Comparison of ENCODE assay signal across 12 cellular contexts in genomic region chr17:18321309-18321708, GRCh38. TPM values are rescaled to one million over a fixed set of nuclear protein-coding genes. Genes with fewer than 3 reads are reported as not detected.
DNase-seq lines count a peak whose midpoint lies in the region; ATAC-seq and TF ChIP-seq lines count a peak whose summit lies in the region.
"Had no signal": no experiment of that assay in that cellular context is flagged by ENCODE, and none has a peak within 500 bp of the region (broad histone marks: within the 10 kb centered on the region; RNA-seq: fewer than 3 reads in every experiment).

No MANE protein-coding gene starts in this region.

- H3K4me1 ChIP-seq in BE2C = no peaks in the 10 kb centered on the region
- peaks cover 32% of the 10 kb centered on the region for H3K4me1 ChIP-seq in GM23248 (ENCODE audit: insufficient read depth)
- no peaks in the 10 kb centered on the region for H3K4me1 ChIP-seq in foreskin keratinocyte
- peaks cover 0 to 57% of the 10 kb centered on the region in 2 donors for H3K4me1 ChIP-seq in adrenal gland (replicated peaks in 1 of 2)

- H3K9me3 ChIP-seq in BE2C (no peaks in the 10 kb centered on the region), GM23248 (ENCODE audit: low read depth) (no peaks in the 10 kb centered on the region), WERI-Rb-1 (ENCODE audit: severe bottlenecking) (no peaks in the 10 kb centered on the region), adrenal gland (replicated peaks in 1 of 3) (no peaks in the 10 kb centered on the region)
- H3K9me3 ChIP-seq: BLaER1, body of pancreas had no signal

- ATAC-seq in foreskin keratinocyte = no peak
- no peak for ATAC-seq in GM18867 (IDR thresholded peaks at IDR 0.05; ENCODE audit: unreplicated experiment)
- ATAC-seq: body of pancreas had no signal

- intact Hi-C loops in MCF 10A (cut with micrococcal nuclease) (loop anchor here (5.0 kb wide), 1 partner anchor 104 kb away; no protein-coding TSS in a partner anchor), adrenal gland (cut with DNase I) (no loop called here)

- peaks cover 64% of the 10 kb centered on the region for H3K36me3 Mint-ChIP-seq in MCF 10A (ENCODE audit: insufficient read depth, unreplicated experiment)

- H3K9ac ChIP-seq in GM23248 = no peak overlapping the region

- H3K27ac ChIP-seq in GM23248 (no peak overlapping the region), WERI-Rb-1 (no peak overlapping the region), foreskin keratinocyte (no peak overlapping the region), adrenal gland (no peak overlapping the region)
- H3K27ac ChIP-seq: BLaER1, body of pancreas, epithelial cell of prostate had no signal

- no peaks in the 10 kb centered on the region for H3K9me3 Mint-ChIP-seq in MCF 10A (ENCODE audit: unreplicated experiment)

- DNase-seq in BE2C (no peak), GM23248 (peak; percentile 37), WERI-Rb-1 (no peak), foreskin keratinocyte (no peak), MCF 10A (ENCODE audit: unreplicated experiment) (no peak), adrenal gland (no peak)
- no peak for DNase-seq in stimulated activated CD4-positive, alpha-beta T cell treated with anti-CD3 and anti-CD28 coated beads, Interleukin-2, amount 100 ng/mL, for 48 hours
- DNase-seq: body of pancreas, T-helper 1 cell had no signal

- no peaks in the 10 kb centered on the region for H3K27me3 Mint-ChIP-seq in MCF 10A (ENCODE audit: insufficient read depth, unreplicated experiment)

- H3K36me3 ChIP-seq in BE2C = peaks cover 7% of the 10 kb centered on the region
- H3K36me3 ChIP-seq in GM23248 (ENCODE audit: low read depth) = peaks cover 12% of the 10 kb centered on the region
- peaks cover 65% of the 10 kb centered on the region for H3K36me3 ChIP-seq in WERI-Rb-1
- peaks cover 0 to 61% of the 10 kb centered on the region in 2 donors for H3K36me3 ChIP-seq in adrenal gland (replicated peaks in 1 of 2)

- H3K9me2 ChIP-seq in GM23248 (ENCODE audit: insufficient read depth) = no peaks in the 10 kb centered on the region

- H3K4me3 ChIP-seq in BE2C (ENCODE audit: low read depth, low read length) (no peak overlapping the region), GM23248 (no peak overlapping the region), WERI-Rb-1 (ENCODE audit: low read depth, low read length) (no peak overlapping the region), adrenal gland (no peak overlapping the region)
- H3K4me3 ChIP-seq: BLaER1, body of pancreas had no signal

- TF ChIP-seq CTCF in BE2C (IDR thresholded peaks at IDR 0.05; ENCODE audit: low read depth, low read length) = peak; percentile 11; the same call in 1 of the 2 replicates
- TF ChIP-seq CTCF in WERI-Rb-1 (IDR thresholded peaks at IDR 0.05; ENCODE audit: low read depth, low read length) = peak; percentile 44
- peak; percentile 51 for TF ChIP-seq CTCF in foreskin keratinocyte (conservative IDR thresholded peaks at IDR 0.05)
- TF ChIP-seq CTCF in MCF 10A (IDR thresholded peaks at IDR 0.05; ENCODE audit: unreplicated experiment) = no peak
- TF ChIP-seq CTCF in adrenal gland (IDR thresholded peaks at IDR 0.05) = no peak

- TF ChIP-seq POLR2A in adrenal gland (IDR thresholded peaks at IDR 0.05) = no peak

- H3K79me2 ChIP-seq in GM23248 (ENCODE audit: insufficient read depth) = peaks cover 90% of the 10 kb centered on the region

- CTCF ChIA-PET in MCF 10A (lab: Yijun Ruan, JAX) = interaction anchor here (0.7 to 1.0 kb wide), 2 partner anchors 73 to 105 kb away, joined by 3 to 5 read pairs; no protein-coding TSS in a partner anchor

- H3K4me2 ChIP-seq in GM23248 (ENCODE audit: unreplicated experiment) = no peak overlapping the region

- WGBS in GM23248 (ENCODE audit: low coverage in 1 of 2, low lambda C conversion rate in 2 of 2, missing lambda C conversion rate in 2 of 2), 2 experiments = 76 to 83% methylated on average over 5 of the region's 5 CpGs
- WGBS in adrenal gland, 4 donors = 77 to 98% (median 86%) methylated on average over 5 of the region's 5 CpGs

- no peak overlapping the region for H2AFZ ChIP-seq in GM23248

- in situ Hi-C loops in GM23248 (cut with MboI) = no loop called here

- no TSS peak for BruUV-seq in MCF 10A (replicated peaks; lab: Mats Ljungman, UMichigan)

- no peaks in the 10 kb centered on the region for H3K27me3 ChIP-seq in BE2C
- H3K27me3 ChIP-seq in GM23248 (replicated peaks; ENCODE audit: insufficient read depth) = no peaks in the 10 kb centered on the region
- no peaks in the 10 kb centered on the region for H3K27me3 ChIP-seq in WERI-Rb-1 (ENCODE audit: insufficient read depth, low read depth, severe bottlenecking)
- no peaks in the 10 kb centered on the region for H3K27me3 ChIP-seq in foreskin keratinocyte
- H3K27me3 ChIP-seq in adrenal gland = no peaks in the 10 kb centered on the region
- H3K27me3 ChIP-seq: BLaER1, body of pancreas had no signal

- no peak overlapping the region for H3K4me3 Mint-ChIP-seq in MCF 10A (ENCODE audit: unreplicated experiment)

- H3K27ac Mint-ChIP-seq in MCF 10A (ENCODE audit: low read depth, unreplicated experiment) = no peak overlapping the region

- H4K20me1 ChIP-seq in GM23248 (ENCODE audit: insufficient read depth) = no peaks in the 10 kb centered on the region

- no peaks in the 10 kb centered on the region for H3F3A ChIP-seq in GM23248 (ENCODE audit: insufficient read depth)

- H3K4me1 Mint-ChIP-seq in MCF 10A (ENCODE audit: insufficient read depth, unreplicated experiment) = peaks cover 27% of the 10 kb centered on the region

- POLR2A ChIA-PET in MCF 10A (lab: Yijun Ruan, JAX) = interaction anchor here (1.6 kb wide), 1 partner anchor 12 kb away, joined by 7 read pairs; no protein-coding TSS in a partner anchor

RNA-seq across cellular contexts. Expression of gene SMCR8, which starts 6.2 kb away (rescaled TPM):
- 7.1 TPM for polyA plus RNA-seq in BE2C (2012; ENCODE audit: insufficient read depth, insufficient read length, low read depth)
- 10.5 and 15.0 TPM in 2 replicates for total RNA-seq in GM23248 (2014; rRNA removed; shearing (Covaris generic))
- polyA plus RNA-seq in GM23248 (2016; fragmentation: Nextera tagmentation; extraction: Ambion mirVana) (2.2 and 2.5 TPM in 2 replicates), foreskin keratinocyte (2.5 and 2.7 TPM in 2 replicates), adrenal gland (10 to 100 TPM in 1 of 3 donors, 1 to 10 TPM in 2; 1.7 to 13.8 (median 4.6) TPM)
- total RNA-seq in foreskin keratinocyte (14.0 and 15.5 TPM in 2 replicates), MCF 10A (2022) (10.9 and 16.8 TPM in 2 replicates), adrenal gland (10 to 100 TPM; 16.4 to 21.4 (median 18.5) TPM)

RNA-seq across cellular contexts. Expression of gene TOP3A, which starts 6.5 kb away (rescaled TPM):
- polyA plus RNA-seq in BE2C (2012; ENCODE audit: insufficient read depth, insufficient read length, low read depth) = 14.1 TPM
- total RNA-seq in GM23248 (2014; rRNA removed; shearing (Covaris generic)) = 23.5 and 47.1 TPM in 2 replicates
- 12.2 and 14.1 TPM in 2 replicates for polyA plus RNA-seq in GM23248 (2016; fragmentation: Nextera tagmentation; extraction: Ambion mirVana)
- total RNA-seq in foreskin keratinocyte = 24.2 and 27.4 TPM in 2 replicates
- 11.3 and 12.6 TPM in 2 replicates for polyA plus RNA-seq in foreskin keratinocyte
- total RNA-seq in MCF 10A (2022) = 32.5 and 35.3 TPM in 2 replicates
- total RNA-seq in adrenal gland = 10 to 100 TPM; 20.4 to 59.6 (median 32.8) TPM
- polyA plus RNA-seq in adrenal gland = 10 to 100 TPM; 17.8 to 33.0 (median 19.2) TPM

RNA-seq across cellular contexts. Expression of gene SHMT1, which starts 42.0 kb away (rescaled TPM):
- 3.2 TPM for polyA plus RNA-seq in BE2C (2012; ENCODE audit: insufficient read depth, insufficient read length, low read depth)
- total RNA-seq in GM23248 (2014; rRNA removed; shearing (Covaris generic)) = 1.8 and 3.5 TPM in 2 replicates
- polyA plus RNA-seq in GM23248 (2016; fragmentation: Nextera tagmentation; extraction: Ambion mirVana) = 5.1 and 5.9 TPM in 2 replicates
- 41.1 and 58.5 TPM in 2 replicates for total RNA-seq in foreskin keratinocyte
- polyA plus RNA-seq in foreskin keratinocyte = 35.2 and 48.0 TPM in 2 replicates
- total RNA-seq in MCF 10A (2022) = 17.0 and 23.0 TPM in 2 replicates
- 10 to 100 TPM; 12.7 to 43.8 (median 20.4) TPM for total RNA-seq in adrenal gland
- polyA plus RNA-seq in adrenal gland = 10 to 100 TPM in 2 of 3 donors, 1 to 10 TPM in 1; 6.8 to 13.2 (median 10.1) TPM

RNA-seq across cellular contexts. Expression of gene EVPLL, which starts 56.3 kb away (rescaled TPM):
- polyA plus RNA-seq in BE2C (2012; ENCODE audit: insufficient read depth, insufficient read length, low read depth) = not detected
- not detected in 2 replicates for total RNA-seq in GM23248 (2014; rRNA removed; shearing (Covaris generic))
- polyA plus RNA-seq in GM23248 (2016; fragmentation: Nextera tagmentation; extraction: Ambion mirVana) (not detected in 2 replicates), foreskin keratinocyte (0.07 and 0.15 TPM in 2 replicates), adrenal gland (under 1 TPM in 1 of 3 donors, not detected in 2; 0.47 TPM)
- total RNA-seq in foreskin keratinocyte (0.11 and 0.17 TPM in 2 replicates), MCF 10A (2022) (0.70 and 0.88 TPM in 2 replicates), adrenal gland (not detected)
- total RNA-seq: body of pancreas had no signal

Comparison
In these comparisons a context has a peak if more than half of its experiments do, and no peak if none do; other contexts are left out.
1. CTCF ChIP-seq: peak in BE2C (single experiment), WERI-Rb-1 (single experiment) and foreskin keratinocyte (single experiment); none in MCF 10A (single experiment) and adrenal gland (0 of 6).